In the genomic region with DNA sequence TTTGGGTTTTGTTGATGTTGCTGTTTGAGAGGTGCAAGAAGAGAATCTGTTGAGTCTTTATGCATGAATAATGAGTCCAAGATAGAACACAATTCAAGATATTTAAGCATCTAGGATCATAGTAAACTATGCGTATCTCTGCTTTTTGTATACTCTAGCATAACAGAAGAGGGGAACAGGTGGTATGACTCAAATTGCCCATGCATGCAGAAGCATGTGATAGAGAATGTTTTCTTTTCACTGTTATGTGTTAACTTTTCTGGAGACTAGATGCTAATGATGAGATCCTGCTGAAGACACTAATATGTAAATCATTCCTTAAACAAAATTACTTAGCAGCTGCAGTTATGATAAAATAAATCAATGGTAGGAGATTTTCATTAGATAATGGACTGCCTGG, we compare ENCODE assay signal across 14 cellular contexts.
A peak's percentile ranks its signal among the peaks of the same experiment; 100 is the strongest.
DNase-seq lines count a peak whose midpoint lies in the region; ATAC-seq and TF ChIP-seq lines count a peak whose summit lies in the region.
"Had no signal": no experiment of that assay in that cellular context is flagged by ENCODE, and none has a peak within 500 bp of the region (broad histone marks: within the 10 kb centered on the region; RNA-seq: fewer than 3 reads in every experiment).

No MANE protein-coding gene starts in this region.

- no peaks in the 10 kb centered on the region for H3K79me2 ChIP-seq in DOHH2 (ENCODE audit: control insufficient read depth, low read length)

- CTCF ChIA-PET in naive thymus-derived CD4-positive, alpha-beta T cell (lab: Charles Lee), result no interaction called here

- H3K4me1 Mint-ChIP-seq in naive thymus-derived CD4-positive, alpha-beta T cell, result no peaks in the 10 kb centered on the region

- H3K27me3 Mint-ChIP-seq in naive thymus-derived CD4-positive, alpha-beta T cell, result peaks cover 0 to 6% (median 0%) of the 10 kb centered on the region in 5 donors
- H3K27me3 Mint-ChIP-seq: activated CD8-positive, alpha-beta T cell treated with anti-CD3 and anti-CD28 coated beads for 36 hours had no signal

- H3K27ac ChIP-seq in DOHH2 (ENCODE audit: low read depth, low read length) (peak overlapping the region; percentile 79), right atrium auricular region (no peak overlapping the region)
- H3K27ac ChIP-seq in naive thymus-derived CD4-positive, alpha-beta T cell (ENCODE audit: low read depth, low read length), result no peak overlapping the region

- H3K4me1 ChIP-seq in DOHH2 (ENCODE audit: control insufficient read depth, low read length), result peaks cover 65% of the 10 kb centered on the region
- no peaks in the 10 kb centered on the region for H3K4me1 ChIP-seq in right atrium auricular region
- no peaks in the 10 kb centered on the region for H3K4me1 ChIP-seq in naive thymus-derived CD4-positive, alpha-beta T cell (ENCODE audit: control insufficient read depth in 2 of 2, insufficient read depth in 2 of 2, low read length in 2 of 2)

- no peak overlapping the region for H3K4me3 Mint-ChIP-seq in naive thymus-derived CD4-positive, alpha-beta T cell
- H3K4me3 Mint-ChIP-seq: activated CD8-positive, alpha-beta T cell treated with anti-CD3 and anti-CD28 coated beads for 36 hours; type B pancreatic cell had no signal

- DNase-seq in right atrium auricular region (ENCODE audit: low spot score) (no peak), cardiac septum (ENCODE audit: low spot score) (no peak), globus pallidus (ENCODE audit: low spot score) (no peak)
- no peak for DNase-seq in naive thymus-derived CD4-positive, alpha-beta T cell
- DNase-seq: activated CD8-positive, alpha-beta T cell treated with anti-CD3 and anti-CD28 coated beads for 36 hours; activated naive CD4-positive, alpha-beta T cell treated with Interleukin-2 at 50 U/mL for 16 hours; MG63; nucleus accumbens had no signal

- peaks cover 0 to 3% (median 0%) of the 10 kb centered on the region in 11 donors for H3K9me3 Mint-ChIP-seq in naive thymus-derived CD4-positive, alpha-beta T cell
- H3K9me3 Mint-ChIP-seq: activated CD8-positive, alpha-beta T cell treated with anti-CD3 and anti-CD28 coated beads for 36 hours; type B pancreatic cell had no signal

- no peaks in the 10 kb centered on the region for H3K27me3 ChIP-seq in DOHH2 (ENCODE audit: control insufficient read depth, low read length)
- H3K27me3 ChIP-seq in right atrium auricular region, result no peaks in the 10 kb centered on the region
- no peaks in the 10 kb centered on the region for H3K27me3 ChIP-seq in naive thymus-derived CD4-positive, alpha-beta T cell (ENCODE audit: control insufficient read depth in 2 of 2, insufficient read depth in 2 of 2, low read length in 2 of 2)
- H3K27me3 ChIP-seq: MG63 had no signal

- H3K36me3 ChIP-seq in DOHH2 (ENCODE audit: control insufficient read depth, low read length) (no peaks in the 10 kb centered on the region), right atrium auricular region (no peaks in the 10 kb centered on the region)
- no peaks in the 10 kb centered on the region for H3K36me3 ChIP-seq in naive thymus-derived CD4-positive, alpha-beta T cell (ENCODE audit: control insufficient read depth in 2 of 3, insufficient read depth in 3 of 3, low read length in 3 of 3)
- H3K36me3 ChIP-seq: MG63 had no signal

- TF ChIP-seq CTCF in DOHH2 (IDR thresholded peaks at IDR 0.05; ENCODE audit: low read depth, low read length, poor library complexity, severe bottlenecking), result no peak
- no peak for TF ChIP-seq CTCF in right atrium auricular region (IDR thresholded peaks at IDR 0.05)

- intact Hi-C loops in cardiac septum (cut with DNase I), result no loop called here
- intact Hi-C loops in naive thymus-derived CD4-positive, alpha-beta T cell (cut with micrococcal nuclease), result no loop called here

- H3F3A ChIP-seq in DOHH2 (ENCODE audit: control insufficient read depth, insufficient read depth), result no peaks in the 10 kb centered on the region

- H3K36me3 Mint-ChIP-seq in naive thymus-derived CD4-positive, alpha-beta T cell, result no peaks in the 10 kb centered on the region
- H3K36me3 Mint-ChIP-seq: type B pancreatic cell had no signal

- no peaks in the 10 kb centered on the region for H3K9me3 ChIP-seq in DOHH2 (ENCODE audit: control insufficient read depth, insufficient read depth, low read length)
- no peaks in the 10 kb centered on the region for H3K9me3 ChIP-seq in right atrium auricular region
- no peaks in the 10 kb centered on the region for H3K9me3 ChIP-seq in naive thymus-derived CD4-positive, alpha-beta T cell (ENCODE audit: control insufficient read depth in 2 of 3, low read length in 3 of 3)
- H3K9me3 ChIP-seq: MG63 had no signal

- peak overlapping the region; percentile 37 for H3K4me2 ChIP-seq in DOHH2 (ENCODE audit: low read length)
- H3K4me2 ChIP-seq: smooth muscle cell had no signal

- H4K20me1 ChIP-seq in DOHH2 (ENCODE audit: control insufficient read depth, insufficient read depth, low read depth, low read length), result no peaks in the 10 kb centered on the region

- ATAC-seq in GM19452 (IDR thresholded peaks at IDR 0.05; ENCODE audit: unreplicated experiment), result peak; percentile 67
- peak; percentile 53 for ATAC-seq in HG02798 (IDR thresholded peaks at IDR 0.05; ENCODE audit: poor library complexity, unreplicated experiment)
- peak; percentile 52 for ATAC-seq in HG03565 (IDR thresholded peaks at IDR 0.05; ENCODE audit: unreplicated experiment)
- no peak for ATAC-seq in naive thymus-derived CD4-positive, alpha-beta T cell
- ATAC-seq: activated CD8-positive, alpha-beta T cell treated with anti-CD3 and anti-CD28 coated beads for 36 hours had no signal

- 0 out of 2 replicates have a peak overlapping the region, but pooled peaks have one; percentile 12 for H3K4me3 ChIP-seq in DOHH2 (ENCODE audit: low read length)
- no peak overlapping the region for H3K4me3 ChIP-seq in right atrium auricular region
- no peak overlapping the region for H3K4me3 ChIP-seq in naive thymus-derived CD4-positive, alpha-beta T cell (ENCODE audit: low read length)
- H3K4me3 ChIP-seq: MG63, smooth muscle cell had no signal

- no peak overlapping the region for H3K27ac Mint-ChIP-seq in naive thymus-derived CD4-positive, alpha-beta T cell
- H3K27ac Mint-ChIP-seq: activated CD8-positive, alpha-beta T cell treated with anti-CD3 and anti-CD28 coated beads for 36 hours; type B pancreatic cell had no signal

- H3K9me2 ChIP-seq in DOHH2 (replicated peaks; ENCODE audit: control insufficient read depth, low read length), result no peaks in the 10 kb centered on the region

- POLR2A ChIA-PET in naive thymus-derived CD4-positive, alpha-beta T cell (lab: Charles Lee), result no interaction called here
